Comparison of ENCODE assay signal across 10 cellular contexts in genomic region chr17:57286372-57287105, GRCh38. TPM values are rescaled to one million over a fixed set of nuclear protein-coding genes. Genes with fewer than 3 reads are reported as not detected.
DNase-seq lines count a peak whose midpoint lies in the region; TF ChIP-seq lines count a peak whose summit lies in the region.
"Had no signal": no experiment of that assay in that cellular context is flagged by ENCODE, and none has a peak within 500 bp of the region (broad histone marks: within the 10 kb centered on the region; RNA-seq: fewer than 3 reads in every experiment).

No MANE protein-coding gene starts in this region.

- peaks cover 6% of the 10 kb centered on the region for H3K36me3 Mint-ChIP-seq in osteocyte (ENCODE audit: unreplicated experiment)
- H3K36me3 Mint-ChIP-seq in endothelial cell (ENCODE audit: low read depth, unreplicated experiment), result peaks cover 4% of the 10 kb centered on the region

- H3K27me3 Mint-ChIP-seq in osteocyte (ENCODE audit: unreplicated experiment) (no peaks in the 10 kb centered on the region), endothelial cell (ENCODE audit: unreplicated experiment) (peaks cover 6% of the 10 kb centered on the region)

- H3K9me3 Mint-ChIP-seq in osteocyte (ENCODE audit: unreplicated experiment) (no peaks in the 10 kb centered on the region), endothelial cell (ENCODE audit: unreplicated experiment) (no peaks in the 10 kb centered on the region)

- DNase-seq in DMS153 treated with DMSO at 0.1 percent for 48 hours (lab: John Stamatoyannopoulos, UW; ENCODE audit: unreplicated experiment), result peak; percentile 33
- DNase-seq in NCI-H1092 treated with DMSO at 0.1 percent for 48 hours (lab: John Stamatoyannopoulos, UW), result peak; percentile 86
- DNase-seq in astrocyte of the spinal cord (ENCODE audit: low read depth, low spot score), result peak; percentile 39
- DNase-seq in osteocyte (ENCODE audit: extremely low spot score, unreplicated experiment), result no peak
- no peak for DNase-seq in cerebellar nuclear complex (lab: John Stamatoyannopoulos, UW)
- no peak for DNase-seq in endothelial cell (ENCODE audit: low spot score)
- no peak for DNase-seq in inferior parietal cortex (ENCODE audit: extremely low spot score)
- DNase-seq: activated T-cell treated with anti-CD3 and anti-CD28 coated beads for 4 hours, mesenchymal stem cell, T-helper 9 cell had no signal

- TF ChIP-seq CTCF in astrocyte of the spinal cord (IDR thresholded peaks at IDR 0.05; ENCODE audit: low read depth, low read length) (no peak), osteocyte (IDR thresholded peaks at IDR 0.05) (no peak), endothelial cell (IDR thresholded peaks at IDR 0.05; ENCODE audit: unreplicated experiment) (no peak)

- no peak overlapping the region for H3K4me3 ChIP-seq in astrocyte of the spinal cord (ENCODE audit: low read depth, low read length)

- H3K27ac Mint-ChIP-seq in osteocyte (ENCODE audit: unreplicated experiment), result peak overlapping the region; percentile 19
- no peak overlapping the region for H3K27ac Mint-ChIP-seq in endothelial cell (ENCODE audit: unreplicated experiment)

- H3K4me3 Mint-ChIP-seq in osteocyte (ENCODE audit: unreplicated experiment) (no peak overlapping the region), endothelial cell (ENCODE audit: unreplicated experiment) (no peak overlapping the region)

- H3K4me1 Mint-ChIP-seq in osteocyte (ENCODE audit: unreplicated experiment) (peaks cover 47% of the 10 kb centered on the region), endothelial cell (ENCODE audit: unreplicated experiment) (peaks cover 37% of the 10 kb centered on the region)

- in situ Hi-C loops in astrocyte of the spinal cord (cut with HindIII; ENCODE audit: low sequenced_read_pairs), result no loop called here

RNA-seq across cellular contexts. Expression of gene MSI2, which starts 30.2 kb away (rescaled TPM):
- total RNA-seq in osteocyte (68.5 and 75.5 TPM in 2 replicates), endothelial cell (ENCODE audit: unreplicated experiment) (60.6 TPM)

Comparison
In these comparisons a context has a peak if more than half of its experiments do, and no peak if none do; other contexts are left out.
1. DNase-seq: peak in DMS153 treated with DMSO at 0.1 percent for 48 hours (single experiment), NCI-H1092 treated with DMSO at 0.1 percent for 48 hours (single experiment) and astrocyte of the spinal cord (single experiment); none in osteocyte (single experiment), cerebellar nuclear complex (0 of 2), endothelial cell (single experiment) and inferior parietal cortex (single experiment).